8 cellular contexts compared by ENCODE assay signal in genomic region chr14:103164006-103164405, GRCh38.
"Had no signal": no experiment of that assay in that cellular context is flagged by ENCODE, and none has a peak within 500 bp of the region (broad histone marks: within the 10 kb centered on the region; RNA-seq: fewer than 3 reads in every experiment).

No MANE protein-coding gene starts in this region.

- H3K9ac ChIP-seq: GM23248 had no signal

- H3K36me3 ChIP-seq: HAP-1 had no signal

- DNase-seq: GM23248, GOT3, H7, HFFc6, IMR-90 had no signal

- H3K9me3 ChIP-seq: HAP-1 had no signal

- H3K4me1 ChIP-seq: HAP-1 had no signal

- H3K27ac ChIP-seq: GM23248, HL-60 had no signal

- ATAC-seq: HCT116 had no signal

- H2AFZ ChIP-seq: GM23248 had no signal

- H3K4me3 ChIP-seq: GM23248, HAP-1 had no signal
